ENCODE assay signal across 8 cellular contexts in the genomic region with DNA sequence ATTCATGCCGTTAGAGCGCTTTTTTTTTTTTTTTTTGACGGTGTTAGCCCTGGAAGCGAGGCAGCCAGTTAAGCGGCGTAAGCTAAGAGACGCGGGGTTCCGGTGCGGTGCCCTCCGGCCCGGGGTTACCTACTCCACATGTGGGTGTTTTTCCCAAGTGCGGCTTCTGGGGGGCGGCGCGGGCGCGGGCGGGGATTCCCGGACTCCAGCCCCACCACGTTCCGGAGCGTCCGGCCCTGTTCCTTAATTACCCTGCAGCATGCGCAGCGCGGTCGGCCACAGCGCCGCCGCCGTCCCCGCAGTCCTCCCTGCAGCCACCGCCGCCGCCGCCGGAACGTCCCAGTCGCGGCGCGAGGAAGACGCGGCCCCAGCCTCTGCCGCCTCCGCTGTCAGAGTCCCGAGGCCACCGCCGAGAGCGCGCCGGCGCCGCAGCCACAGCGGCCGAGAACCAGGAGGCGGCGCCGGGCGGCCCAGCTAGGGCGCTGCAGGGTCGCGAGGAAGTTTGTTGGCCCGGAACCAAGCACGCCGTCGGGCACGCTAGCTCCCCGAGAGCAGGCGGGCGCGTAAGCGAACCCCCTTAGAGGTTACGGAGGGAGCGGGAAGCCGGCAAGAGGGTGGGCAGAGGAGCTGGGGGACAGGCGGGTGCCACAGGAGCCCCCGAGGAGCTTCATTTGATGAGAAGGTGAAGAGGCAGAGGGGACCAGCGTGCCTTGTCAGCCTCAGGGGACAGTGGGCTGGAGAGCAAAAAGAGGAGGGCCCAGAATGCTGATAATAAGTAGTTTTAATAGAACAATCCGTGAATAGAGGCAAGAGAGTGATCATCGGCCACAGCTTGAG. TPM values are rescaled to one million over a fixed set of nuclear protein-coding genes. Genes with fewer than 3 reads are reported as not detected.
DNase-seq lines count a peak whose midpoint lies in the region; ATAC-seq and TF ChIP-seq lines count a peak whose summit lies in the region.

No MANE protein-coding gene starts in this region.

- peak overlapping the region; percentile 56 for H3K4me3 ChIP-seq in fibroblast of pulmonary artery (replicated peaks; ENCODE audit: low read depth, low read length)
- peak overlapping the region; percentile 82 for H3K4me3 ChIP-seq in neuron (ENCODE audit: low read length)
- peak overlapping the region; percentile 55 to 66 for H3K4me3 ChIP-seq in testis

- no peak for TF ChIP-seq CTCF in fibroblast of pulmonary artery (IDR thresholded peaks at IDR 0.05; ENCODE audit: low read length, missing control alignments)
- TF ChIP-seq CTCF in testis (IDR thresholded peaks at IDR 0.05): peak in 2 of 3 experiments; percentile 2 to 9

- TF ChIP-seq POLR2A in testis (IDR thresholded peaks at IDR 0.05): no peak

- intact Hi-C loops in testis (cut with DNase I; ENCODE audit: low total_unique reads): no loop called here

- no peaks in the 10 kb centered on the region for H3K36me3 Mint-ChIP-seq in activated T-cell treated with anti-CD3 and anti-CD28 coated beads, Interleukin-2, amount 50 U/mL, for 4 hours (ENCODE audit: insufficient read depth)

- peak overlapping the region in 1 of 2 donors; percentile 38 for H3K27ac ChIP-seq in testis

- H3K36me3 ChIP-seq in neuron (ENCODE audit: insufficient read depth, low read length): no peaks in the 10 kb centered on the region
- no peaks in the 10 kb centered on the region for H3K36me3 ChIP-seq in testis (ENCODE audit: low read depth, missing control alignments)

- DNase-seq in AG08395 (ENCODE audit: low spot score) (peak; percentile 17), NOMO-1 treated with dmso at 0.1 percent for 144 hours (lab: John Stamatoyannopoulos, UW; ENCODE audit: unreplicated experiment) (peak; percentile 20), fibroblast of pulmonary artery (ENCODE audit: low read depth) (peak; percentile 16), testis (peak; percentile 59)
- DNase-seq in activated T-cell treated with anti-CD3 and anti-CD28 coated beads, Interleukin-2, amount 50 U/mL, for 4 hours: peak; percentile 47

- WGBS in testis, 2 donors: 0 to 1% methylated on average over 33 to 66 of the region's 82 CpGs

- H3K9me3 Mint-ChIP-seq in activated T-cell treated with anti-CD3 and anti-CD28 coated beads, Interleukin-2, amount 50 U/mL, for 4 hours: no peaks in the 10 kb centered on the region

- H3K27me3 Mint-ChIP-seq in activated T-cell treated with anti-CD3 and anti-CD28 coated beads, Interleukin-2, amount 50 U/mL, for 4 hours (ENCODE audit: low read depth): peaks cover 9% of the 10 kb centered on the region

- ATAC-seq in GM18868 (IDR thresholded peaks at IDR 0.05; ENCODE audit: unreplicated experiment): peak; percentile 64
- ATAC-seq in HG03103 (IDR thresholded peaks at IDR 0.05; ENCODE audit: low read depth, unreplicated experiment): peak; percentile 62
- peak; percentile 89 to 92 for ATAC-seq in activated T-cell treated with anti-CD3 and anti-CD28 coated beads, Interleukin-2, amount 50 U/mL, for 4 hours

- H3K4me1 Mint-ChIP-seq in activated T-cell treated with anti-CD3 and anti-CD28 coated beads, Interleukin-2, amount 50 U/mL, for 4 hours (ENCODE audit: low read depth): peaks cover 22% of the 10 kb centered on the region

- H3K27me3 ChIP-seq in neuron (ENCODE audit: insufficient read depth, low read length) (no peaks in the 10 kb centered on the region), testis (no peaks in the 10 kb centered on the region)

- peak overlapping the region; percentile 83 for H3K4me3 Mint-ChIP-seq in activated T-cell treated with anti-CD3 and anti-CD28 coated beads, Interleukin-2, amount 50 U/mL, for 4 hours

- H3K9me3 ChIP-seq in neuron (ENCODE audit: low read length) (no peaks in the 10 kb centered on the region), testis (no peaks in the 10 kb centered on the region)

- H3K4me1 ChIP-seq in neuron (ENCODE audit: insufficient read depth, low read length) (peaks cover 22% of the 10 kb centered on the region), testis (peaks cover 5% of the 10 kb centered on the region)

- H2AFZ ChIP-seq in neuron (ENCODE audit: low read depth, low read length): peak overlapping the region; percentile 86

RNA-seq across cellular contexts. Expression of gene COL19A1, which starts 0.9 kb away (rescaled TPM):
- total RNA-seq in activated T-cell treated with anti-CD3 and anti-CD28 coated beads, Interleukin-2, amount 50 U/mL, for 4 hours: under 1 TPM in 2 of 3 donors, not detected in 1; 0.05 to 0.35 TPM
- total RNA-seq in testis: 1 to 10 TPM; 1.4 to 2.5 TPM
- polyA plus RNA-seq in testis (ENCODE audit: insufficient read depth, low read depth, low replicate concordance): 0.30 TPM
